Comparison of ENCODE assay signal across 26 cellular contexts in the genomic region with DNA sequence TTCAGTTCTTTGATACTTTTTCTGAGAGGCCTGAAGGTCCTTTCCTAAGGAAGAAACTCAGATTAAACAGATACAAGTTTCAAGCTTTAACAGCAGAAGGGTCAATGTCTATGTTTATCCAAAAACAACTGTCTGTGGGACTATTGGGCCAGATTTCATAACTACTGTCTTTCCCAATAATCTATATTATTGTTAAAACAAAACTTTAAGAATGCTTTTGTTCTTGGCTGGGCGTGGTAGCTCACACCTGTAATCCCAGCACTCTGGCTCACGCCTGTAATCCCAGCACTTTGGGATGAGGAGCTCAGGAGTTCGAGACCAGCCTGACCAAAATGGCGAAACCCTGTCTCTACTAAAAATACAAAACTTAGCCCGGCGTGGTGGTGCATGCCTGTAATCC. TPM values are rescaled to one million over a fixed set of nuclear protein-coding genes. Genes with fewer than 3 reads are reported as not detected.
A peak's percentile ranks its signal among the peaks of the same experiment; 100 is the strongest.
DNase-seq lines count a peak whose midpoint lies in the region; ATAC-seq and TF ChIP-seq lines count a peak whose summit lies in the region.
"Had no signal": no experiment of that assay in that cellular context is flagged by ENCODE, and none has a peak within 500 bp of the region (broad histone marks: within the 10 kb centered on the region; RNA-seq: fewer than 3 reads in every experiment).

No MANE protein-coding gene starts in this region.

- CTCF ChIA-PET in activated CD8-positive, alpha-beta memory T cell treated with anti-CD3 and anti-CD28 coated beads, Interleukin-2, amount 10 ng/mL, durations not matched to agents 7 days and 5 days (lab: Charles Lee) = interaction anchor here (0.6 to 1.2 kb wide), 3 partner anchors 20 to 27 kb away, joined by 3 to 4 read pairs (median 3); no protein-coding TSS in a partner anchor
- CTCF ChIA-PET in CD8-positive, alpha-beta memory T cell (lab: Charles Lee) = interaction anchor here (1.7 kb wide), 1 partner anchor 27 kb away, joined by 6 read pairs; no protein-coding TSS in a partner anchor

- H3K27me3 Mint-ChIP-seq in activated CD8-positive, alpha-beta memory T cell treated with anti-CD3 and anti-CD28 coated beads, Interleukin-2, amount 10 ng/mL, durations not matched to agents 7 days and 5 days = no peaks in the 10 kb centered on the region
- no peaks in the 10 kb centered on the region for H3K27me3 Mint-ChIP-seq in CD8-positive, alpha-beta memory T cell
- H3K27me3 Mint-ChIP-seq in activated naive CD8-positive, alpha-beta T cell treated with anti-CD3 and anti-CD28 coated beads for 36 hours = no peaks in the 10 kb centered on the region
- no peaks in the 10 kb centered on the region for H3K27me3 Mint-ChIP-seq in mesothelial cell of epicardium (ENCODE audit: low read depth)
- H3K27me3 Mint-ChIP-seq: activated B cell treated with CpG ODN at 0.5 μM for 24 hours; B cell; stimulated activated naive CD8-positive, alpha-beta T cell treated with anti-CD3 and anti-CD28 coated beads, Interleukin-15, Interleukin-2, amounts not matched to agents 100 ng/mL and 50 ng/mL, for 24 hours had no signal

- peak overlapping the region; percentile 98 for H3K27ac Mint-ChIP-seq in activated CD8-positive, alpha-beta memory T cell treated with anti-CD3 and anti-CD28 coated beads, Interleukin-2, amount 10 ng/mL, durations not matched to agents 7 days and 5 days
- H3K27ac Mint-ChIP-seq in CD8-positive, alpha-beta memory T cell = peak overlapping the region in 6 of 8 donors; percentile 42 to 96 (median 68)
- H3K27ac Mint-ChIP-seq in activated naive CD8-positive, alpha-beta T cell treated with anti-CD3 and anti-CD28 coated beads for 36 hours = peak overlapping the region; percentile 56
- H3K27ac Mint-ChIP-seq in mesothelial cell of epicardium = no peak overlapping the region
- H3K27ac Mint-ChIP-seq: B cell had no signal

- no peak overlapping the region for H3K9ac ChIP-seq in parathyroid adenoma

- H3K27ac ChIP-seq in CD8-positive, alpha-beta memory T cell (ENCODE audit: low read depth, low read length) = no peak overlapping the region
- no peak overlapping the region for H3K27ac ChIP-seq in parathyroid adenoma
- H3K27ac ChIP-seq: PC-9 had no signal

- peaks cover 23% of the 10 kb centered on the region for H3K4me1 ChIP-seq in CD8-positive, alpha-beta memory T cell (ENCODE audit: insufficient read depth, low read length)
- H3K4me1 ChIP-seq in parathyroid adenoma = no peaks in the 10 kb centered on the region

- no peak overlapping the region for H3K4me3 Mint-ChIP-seq in activated CD8-positive, alpha-beta memory T cell treated with anti-CD3 and anti-CD28 coated beads, Interleukin-2, amount 10 ng/mL, durations not matched to agents 7 days and 5 days
- peak overlapping the region in 1 of 7 donors; percentile 55 for H3K4me3 Mint-ChIP-seq in CD8-positive, alpha-beta memory T cell
- H3K4me3 Mint-ChIP-seq in activated naive CD8-positive, alpha-beta T cell treated with anti-CD3 and anti-CD28 coated beads for 36 hours = no peak overlapping the region
- H3K4me3 Mint-ChIP-seq in mesothelial cell of epicardium = no peak overlapping the region
- H3K4me3 Mint-ChIP-seq: B cell had no signal

- H2AFZ ChIP-seq in parathyroid adenoma = peak overlapping the region; percentile 2
- H2AFZ ChIP-seq: PC-9 had no signal

- TF ChIP-seq CTCF in parathyroid adenoma (IDR thresholded peaks at IDR 0.05) (no peak), mesothelial cell of epicardium (IDR thresholded peaks at IDR 0.05; ENCODE audit: unreplicated experiment) (no peak)

- POLR2A ChIA-PET in CD8-positive, alpha-beta memory T cell (lab: Charles Lee) = no interaction called here

- peaks cover 3% of the 10 kb centered on the region for H3K36me3 Mint-ChIP-seq in activated CD8-positive, alpha-beta memory T cell treated with anti-CD3 and anti-CD28 coated beads, Interleukin-2, amount 10 ng/mL, durations not matched to agents 7 days and 5 days
- peaks cover 0 to 6% (median 0%) of the 10 kb centered on the region in 3 donors for H3K36me3 Mint-ChIP-seq in CD8-positive, alpha-beta memory T cell
- peaks cover 5% of the 10 kb centered on the region for H3K36me3 Mint-ChIP-seq in activated naive CD8-positive, alpha-beta T cell treated with anti-CD3 and anti-CD28 coated beads for 36 hours
- H3K36me3 Mint-ChIP-seq in mesothelial cell of epicardium = no peaks in the 10 kb centered on the region

- ATAC-seq in activated CD8-positive, alpha-beta memory T cell treated with anti-CD3 and anti-CD28 coated beads, Interleukin-2, amount 10 ng/mL, durations not matched to agents 7 days and 5 days = no peak
- ATAC-seq: K562, left colon, Right ventricle myocardium inferior, SK-N-SH treated with all-trans-retinoic acid at 6 μM for 48 hours had no signal

- no peaks in the 10 kb centered on the region for H3K9me3 Mint-ChIP-seq in activated CD8-positive, alpha-beta memory T cell treated with anti-CD3 and anti-CD28 coated beads, Interleukin-2, amount 10 ng/mL, durations not matched to agents 7 days and 5 days (ENCODE audit: low read depth)
- no peaks in the 10 kb centered on the region for H3K9me3 Mint-ChIP-seq in CD8-positive, alpha-beta memory T cell
- no peaks in the 10 kb centered on the region for H3K9me3 Mint-ChIP-seq in activated naive CD8-positive, alpha-beta T cell treated with anti-CD3 and anti-CD28 coated beads for 36 hours
- H3K9me3 Mint-ChIP-seq in mesothelial cell of epicardium = no peaks in the 10 kb centered on the region
- H3K9me3 Mint-ChIP-seq: activated B cell treated with CpG ODN at 0.5 μM for 24 hours; immature natural killer cell; stimulated activated naive CD8-positive, alpha-beta T cell treated with anti-CD3 and anti-CD28 coated beads, Interleukin-15, Interleukin-2, amounts not matched to agents 100 ng/mL and 50 ng/mL, for 24 hours had no signal

- H3K4me3 ChIP-seq in CD8-positive, alpha-beta memory T cell (ENCODE audit: low read length) = no peak overlapping the region
- H3K4me3 ChIP-seq in parathyroid adenoma (ENCODE audit: low read depth, low read length) = no peak overlapping the region
- H3K4me3 ChIP-seq: HAP-1, K562, PC-9 had no signal

- DNase-seq in activated CD8-positive, alpha-beta memory T cell treated with anti-CD3 and anti-CD28 coated beads, Interleukin-2, amount 10 ng/mL, durations not matched to agents 7 days and 5 days = no peak
- no peak for DNase-seq in activated CD8-positive, alpha-beta memory T cell treated with anti-CD3 and anti-CD28 coated beads for 24 hours
- no peak for DNase-seq in CD8-positive, alpha-beta memory T cell
- DNase-seq in activated naive CD8-positive, alpha-beta T cell treated with anti-CD3 and anti-CD28 coated beads for 36 hours = no peak
- DNase-seq in mesothelial cell of epicardium (ENCODE audit: low spot score in 2 of 2, unreplicated experiment in 2 of 2) = no peak
- DNase-seq in cerebellar cortex (ENCODE audit: low spot score) = no peak
- DNase-seq in G401 (ENCODE audit: low spot score) = no peak
- DNase-seq: activated B cell treated with CpG ODN at 0.5 μM for 24 hours; COR-L47; hypothalamus; immature natural killer cell; left colon; mammary epithelial cell; NCI-H1105; NCI-H1930; NCI-H526; NK-92 treated with Interleukin-12 subunit alpha and Interleukin-12 subunit beta, amount 100 ng/mL, for 24 hours; occipital lobe; PC-9 had no signal

- no peaks in the 10 kb centered on the region for H3K79me2 ChIP-seq in parathyroid adenoma

- H3K4me2 ChIP-seq in parathyroid adenoma (ENCODE audit: low read length) = no peak overlapping the region
- H3K4me2 ChIP-seq: PC-9 had no signal

- H3K27me3 ChIP-seq in CD8-positive, alpha-beta memory T cell (ENCODE audit: insufficient read depth, low read length, poor library complexity, severe bottlenecking) = no peaks in the 10 kb centered on the region
- no peaks in the 10 kb centered on the region for H3K27me3 ChIP-seq in parathyroid adenoma (ENCODE audit: control insufficient read depth, insufficient read depth, low read length)

- in situ Hi-C loops in G401 (cut with HindIII; ENCODE audit: low sequenced_read_pairs) = no loop called here

- no peaks in the 10 kb centered on the region for H3K9me3 ChIP-seq in CD8-positive, alpha-beta memory T cell (ENCODE audit: low read length)
- no peaks in the 10 kb centered on the region for H3K9me3 ChIP-seq in parathyroid adenoma (ENCODE audit: control insufficient read depth, low read length)
- H3K9me3 ChIP-seq: HAP-1 had no signal

- no peaks in the 10 kb centered on the region for H3K36me3 ChIP-seq in CD8-positive, alpha-beta memory T cell (ENCODE audit: insufficient read depth, low read length)
- no peaks in the 10 kb centered on the region for H3K36me3 ChIP-seq in parathyroid adenoma (ENCODE audit: control insufficient read depth, insufficient read depth, low read length)
- H3K36me3 ChIP-seq: HAP-1 had no signal

- peaks cover 36% of the 10 kb centered on the region for H3K4me1 Mint-ChIP-seq in activated CD8-positive, alpha-beta memory T cell treated with anti-CD3 and anti-CD28 coated beads, Interleukin-2, amount 10 ng/mL, durations not matched to agents 7 days and 5 days
- H3K4me1 Mint-ChIP-seq in CD8-positive, alpha-beta memory T cell = peaks cover 23 to 39% (median 31%) of the 10 kb centered on the region in 3 donors
- H3K4me1 Mint-ChIP-seq in activated naive CD8-positive, alpha-beta T cell treated with anti-CD3 and anti-CD28 coated beads for 36 hours = peaks cover 23% of the 10 kb centered on the region
- H3K4me1 Mint-ChIP-seq in mesothelial cell of epicardium = peaks cover 9% of the 10 kb centered on the region

RNA-seq across cellular contexts. Expression of gene PDCL3, which starts 2.4 kb away (rescaled TPM):
- 10 to 100 TPM; 25.1 to 36.7 TPM for total RNA-seq in activated CD8-positive, alpha-beta memory T cell treated with anti-CD3 and anti-CD28 coated beads, Interleukin-2, amount 10 ng/mL, durations not matched to agents 7 days and 5 days
- total RNA-seq in CD8-positive, alpha-beta memory T cell = 10 to 100 TPM; 46.5 to 54.1 TPM
- 52.0 TPM for polyA plus RNA-seq in CD8-positive, alpha-beta memory T cell
- 10 to 100 TPM; 42.6 to 45.4 TPM for total RNA-seq in activated naive CD8-positive, alpha-beta T cell treated with anti-CD3 and anti-CD28 coated beads for 36 hours
- total RNA-seq in mesothelial cell of epicardium = 20.6 to 24.7 TPM (median 21.7 TPM) in 3 replicates
- total RNA-seq in G401 (2014; rRNA removed; shearing (Covaris generic)) = 3.1 and 19.1 TPM in 2 replicates
